8 cellular contexts compared by ENCODE assay signal in genomic region chr2:14634223-14634884, GRCh38. TPM values are rescaled to one million over a fixed set of nuclear protein-coding genes. Genes with fewer than 3 reads are reported as not detected.
A peak's percentile ranks its signal among the peaks of the same experiment; 100 is the strongest.
DNase-seq lines count a peak whose midpoint lies in the region; ATAC-seq and TF ChIP-seq lines count a peak whose summit lies in the region.

No MANE protein-coding gene starts in this region.

- peak; percentile 88 for TF ChIP-seq CTCF in AG04449 (IDR thresholded peaks at IDR 0.05; ENCODE audit: insufficient read depth, low read length, missing control alignments)

- peak overlapping the region; percentile 52 for H3K4me3 ChIP-seq in AG04449 (ENCODE audit: low read depth, low read length)

- POLR2A ChIA-PET in AG04449 (lab: Yijun Ruan, JAX) = no interaction called here

- CTCF ChIA-PET in AG04449 (lab: Yijun Ruan, JAX) = interaction anchor here (0.5 to 1.6 kb wide), 12 partner anchors 9 to 946 kb away, joined by 3 to 7 read pairs (median 3); no protein-coding TSS in a partner anchor

- DNase-seq in AG04449 (ENCODE audit: low read depth, low spot score) (no peak), NCI-H146 treated with DMSO at 0.1 percent for 48 hours (lab: John Stamatoyannopoulos, UW; ENCODE audit: unreplicated experiment) (peak; percentile 80), amygdala (lab: John Stamatoyannopoulos, UW) (peak in 50 of 56 donors; percentile 10 to 77 (median 47)), left ventricle myocardium superior (peak; percentile 85), posterior cingulate gyrus (peak; percentile 61 to 97 (median 82))

- intact Hi-C loops in left ventricle myocardium superior (cut with micrococcal nuclease) = no loop called here
- intact Hi-C loops in posterior cingulate gyrus (cut with DNase I) = loop anchor here (10.0 kb wide), 1 partner anchor 530 kb away; no protein-coding TSS in a partner anchor

- ATAC-seq in GM18909 (IDR thresholded peaks at IDR 0.05; ENCODE audit: poor library complexity, unreplicated experiment) (peak; percentile 63), left ventricle myocardium superior (peak; percentile 83), HG02840 (IDR thresholded peaks at IDR 0.05; ENCODE audit: low FRiP score, unreplicated experiment) (no peak), HG02852 (IDR thresholded peaks at IDR 0.05; ENCODE audit: unreplicated experiment) (no peak)

RNA-seq across cellular contexts. Expression of gene LRATD1, which starts 1.8 kb away (rescaled TPM):
- total RNA-seq in left ventricle myocardium superior = 1.7 TPM

Comparison
In these comparisons a context has a peak if more than half of its experiments do, and no peak if none do; other contexts are left out.
1. ATAC-seq: peak in GM18909 (single experiment) and left ventricle myocardium superior (single experiment); none in HG02840 (single experiment) and HG02852 (single experiment).